ENCODE assay signal across 8 cellular contexts in genomic region chrX:103629295-103630170, GRCh38. TPM values are rescaled to one million over a fixed set of nuclear protein-coding genes. Genes with fewer than 3 reads are reported as not detected.
DNase-seq lines count a peak whose midpoint lies in the region; ATAC-seq and TF ChIP-seq lines count a peak whose summit lies in the region.

No MANE protein-coding gene starts in this region.

- H3K27me3 ChIP-seq in heart right ventricle (peaks cover 0 to 25% (median 0%) of the 10 kb centered on the region in 7 donors), ovary (no peaks in the 10 kb centered on the region)

- ATAC-seq in GM18909 (IDR thresholded peaks at IDR 0.05; ENCODE audit: poor library complexity, unreplicated experiment): peak; percentile 44
- ATAC-seq in heart right ventricle: peak; percentile 90 to 97 (median 96)
- ATAC-seq in GM21390 (IDR thresholded peaks at IDR 0.05; ENCODE audit: unreplicated experiment): no peak

- peaks cover 0 to 23% (median 7%) of the 10 kb centered on the region in 9 donors for H3K4me1 ChIP-seq in heart right ventricle
- H3K4me1 ChIP-seq in ovary (ENCODE audit: insufficient read depth): no peaks in the 10 kb centered on the region

- intact Hi-C loops in heart right ventricle (cut with DNase I) (loop anchor here in 4 of 10 donors (5.0 to 10.0 kb wide), 5 partner anchors 48 to 97 kb away; partner anchors contain the start of gene MORF4L2 (in 3 of the 4)), ovary (cut with DNase I) (loop anchor here (2.0 to 10.0 kb wide), 4 partner anchors 55 to 95 kb away; partner anchors contain the start of gene MORF4L2 (in 3 of the 4))

- H3K4me3 ChIP-seq in heart right ventricle (peak overlapping the region; percentile 61 to 79 (median 72)), ovary (peak overlapping the region; percentile 59)

- H3K27ac ChIP-seq in heart right ventricle (peak overlapping the region; percentile 69 to 95 (median 92)), ovary (peak overlapping the region; percentile 92 to 94)

- 0 to 1% methylated on average over 44 to 50 of the region's 50 CpGs for WGBS in heart right ventricle, 2 donors
- 17 to 21% (median 21%) methylated on average over 50 of the region's 50 CpGs for WGBS in ovary, 3 donors

- H3K36me3 ChIP-seq in heart right ventricle (no peaks in the 10 kb centered on the region), ovary (no peaks in the 10 kb centered on the region)

- DNase-seq in AG08396 (ENCODE audit: low spot score): peak; percentile 36
- peak; percentile 51 for DNase-seq in HT-29 (ENCODE audit: low spot score)
- DNase-seq in OCI-M1 (lab: John Stamatoyannopoulos, UW): peak; percentile 76
- DNase-seq in amniotic epithelial cell (ENCODE audit: low read depth): peak; percentile 67
- DNase-seq in heart right ventricle: peak; percentile 65 to 67
- peak; percentile 76 to 84 (median 77) for DNase-seq in ovary

- H3K9me3 ChIP-seq in heart right ventricle (no peaks in the 10 kb centered on the region), ovary (no peaks in the 10 kb centered on the region)

- peak; percentile 40 for TF ChIP-seq POLR2A in ovary (IDR thresholded peaks at IDR 0.05)

- TF ChIP-seq EP300 in ovary (IDR thresholded peaks at IDR 0.05): no peak

- peak in 8 of 9 donors; percentile 11 to 70 (median 48) for TF ChIP-seq CTCF in heart right ventricle (IDR thresholded peaks at IDR 0.05)
- TF ChIP-seq CTCF in ovary (IDR thresholded peaks at IDR 0.05): peak; percentile 28 to 51 (median 31)

RNA-seq across cellular contexts. Expression of gene TCEAL1, which starts 0.8 kb away (rescaled TPM):
- 5.6 and 8.4 TPM in 2 replicates for total RNA-seq in HT-29 (2014; rRNA removed; shearing (Covaris generic))
- total RNA-seq in heart right ventricle (10 to 100 TPM; 16.6 to 33.0 (median 21.9) TPM), ovary (100 to 1,000 TPM; 112 to 525 (median 234) TPM)
- polyA plus RNA-seq in heart right ventricle (10 to 100 TPM; 16.8 to 21.9 TPM), ovary (100 to 1,000 TPM; 156 to 304 TPM)

RNA-seq across cellular contexts. Expression of gene TCEAL3, which starts 21.8 kb away (rescaled TPM):
- total RNA-seq in HT-29 (2014; rRNA removed; shearing (Covaris generic)): 0.31 and 0.71 TPM in 2 replicates
- total RNA-seq in heart right ventricle (10 to 100 TPM; 16.7 to 25.5 (median 22.0) TPM), ovary (100 to 1,000 TPM in 4 of 7 donors, 10 to 100 TPM in 3; 67.8 to 150 (median 118) TPM)
- polyA plus RNA-seq in heart right ventricle (10 to 100 TPM; 30.6 to 38.6 TPM), ovary (100 to 1,000 TPM; 146 to 195 TPM)

RNA-seq across cellular contexts. Expression of gene TCEAL4, which starts 44.2 kb away (rescaled TPM):
- 2.2 and 3.2 TPM in 2 replicates for total RNA-seq in HT-29 (2014; rRNA removed; shearing (Covaris generic))
- total RNA-seq in heart right ventricle (10 to 100 TPM; 57.7 to 73.2 (median 68.4) TPM), ovary (100 to 1,000 TPM; 333 to 772 (median 462) TPM)
- polyA plus RNA-seq in heart right ventricle (100 to 1,000 TPM; 106 to 164 TPM), ovary (1,000 to 10,000 TPM in 1 of 2 donors, 100 to 1,000 TPM in 1; 942 to 1,592 TPM)

RNA-seq across cellular contexts. Expression of gene MORF4L2, which starts 57.0 kb away (rescaled TPM):
- 185 and 224 TPM in 2 replicates for total RNA-seq in HT-29 (2014; rRNA removed; shearing (Covaris generic))
- 100 to 1,000 TPM; 149 to 244 (median 191) TPM for total RNA-seq in heart right ventricle
- 100 to 1,000 TPM in 1 of 2 donors, 10 to 100 TPM in 1; 94.9 to 346 TPM for polyA plus RNA-seq in heart right ventricle
- total RNA-seq in ovary: 100 to 1,000 TPM; 457 to 960 (median 603) TPM
- polyA plus RNA-seq in ovary: 100 to 1,000 TPM; 730 to 773 TPM

Comparison
In these comparisons a context has a peak if more than half of its experiments do, and no peak if none do; other contexts are left out.
1. RNA of gene TCEAL3, which starts 21.8 kb away (total RNA-seq): 67.8 to 150 TPM in ovary and 16.7 to 25.5 TPM in heart right ventricle; 0.31 to 0.71 TPM in HT-29; every median in the first group is over 10 times any median in the second.
2. RNA of gene TCEAL4, which starts 44.2 kb away (total RNA-seq): 333 to 772 TPM in ovary and 57.7 to 73.2 TPM in heart right ventricle; 2.2 to 3.2 TPM in HT-29; every median in the first group is over 10 times any median in the second.
3. Peak in every context shown above with its lines, with median percentiles within 50 percentile points of each other: DNase-seq.